17 cellular contexts compared by ENCODE assay signal in the genomic region with DNA sequence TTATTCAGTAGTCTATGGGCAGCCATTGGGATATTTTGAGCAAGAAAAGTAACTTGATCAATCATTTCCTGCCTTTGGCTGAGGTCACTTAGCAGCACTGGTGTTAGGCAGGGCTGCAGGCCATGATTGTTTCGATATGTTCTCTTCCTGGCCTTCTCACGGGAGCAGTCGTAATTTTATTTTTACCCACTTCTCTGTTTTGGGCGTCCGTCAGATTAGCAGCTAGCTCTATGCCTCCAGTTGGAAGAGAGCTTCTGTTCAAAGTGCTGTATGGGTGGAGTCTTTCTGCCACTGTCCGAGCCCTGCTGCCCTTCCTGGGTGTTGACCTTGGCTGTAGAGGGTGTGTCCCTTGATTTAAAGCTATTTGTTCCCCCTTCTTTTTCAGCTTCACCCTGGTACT.
A peak's percentile ranks its signal among the peaks of the same experiment; 100 is the strongest.
DNase-seq lines count a peak whose midpoint lies in the region; ATAC-seq and TF ChIP-seq lines count a peak whose summit lies in the region.
"Had no signal": no experiment of that assay in that cellular context is flagged by ENCODE, and none has a peak within 500 bp of the region (broad histone marks: within the 10 kb centered on the region; RNA-seq: fewer than 3 reads in every experiment).

No MANE protein-coding gene starts in this region.

- peaks cover 7% of the 10 kb centered on the region for H3K27me3 Mint-ChIP-seq in H9 (ENCODE audit: low read depth)

- H3K23me2 ChIP-seq in H9 (ENCODE audit: insufficient read length, low read depth, low read length, poor library complexity, severe bottlenecking) = no peaks in the 10 kb centered on the region

- TF ChIP-seq CTCF in fibroblast of lung (conservative IDR thresholded peaks at IDR 0.05 in 1 of 2, IDR thresholded peaks at IDR 0.05 in 1 of 2; ENCODE audit: low read depth in 1 of 2, low read length in 2 of 2) (no peak), upper lobe of right lung (IDR thresholded peaks at IDR 0.05) (no peak), H9 (conservative IDR thresholded peaks at IDR 0.05) (no peak)

- H3K4me2 ChIP-seq in fibroblast of lung (ENCODE audit: extremely low read depth, insufficient read depth, low read length) (no peak overlapping the region), H9 (ENCODE audit: insufficient read depth, insufficient read length, low read length) (no peak overlapping the region)

- H2BK5ac ChIP-seq in H9 (ENCODE audit: insufficient read length, low read length) = no peak overlapping the region

- H3K27ac Mint-ChIP-seq in H9 = no peak overlapping the region
- H3K27ac Mint-ChIP-seq: activated CD8-positive, alpha-beta T cell treated with anti-CD3 and anti-CD28 coated beads for 36 hours; CD4-positive, alpha-beta memory T cell; memory B cell; naive thymus-derived CD4-positive, alpha-beta T cell had no signal

- H4K8ac ChIP-seq in H9 (replicated peaks; ENCODE audit: insufficient read length, low read depth, low read length) = no peak overlapping the region

- no peak overlapping the region for H3K27ac ChIP-seq in fibroblast of lung (ENCODE audit: insufficient read depth, low read length)
- H3K27ac ChIP-seq in upper lobe of right lung = no peak overlapping the region
- H3K27ac ChIP-seq in H9 (ENCODE audit: insufficient read length, low read depth, low read length) = no peak overlapping the region

- H2BK20ac ChIP-seq in H9 (ENCODE audit: low read depth, low read length, poor library complexity, severe bottlenecking) = no peak overlapping the region

- H3K79me2 ChIP-seq in fibroblast of lung (ENCODE audit: control insufficient read depth, insufficient read depth, low read length) (no peaks in the 10 kb centered on the region), H9 (ENCODE audit: insufficient read depth, low read length) (no peaks in the 10 kb centered on the region)

- H3K9me3 ChIP-seq in fibroblast of lung (ENCODE audit: control insufficient read depth, insufficient read depth, low read depth, low read length) = no peaks in the 10 kb centered on the region
- H3K9me3 ChIP-seq in upper lobe of right lung = no peaks in the 10 kb centered on the region
- no peaks in the 10 kb centered on the region for H3K9me3 ChIP-seq in H9 (ENCODE audit: control insufficient read depth, low read depth, low read length)
- H3K9me3 ChIP-seq: adrenal gland, breast epithelium had no signal

- H4K91ac ChIP-seq in H9 (ENCODE audit: insufficient read length, low read depth, low read length) = no peak overlapping the region

- H3K27me3 ChIP-seq in fibroblast of lung (ENCODE audit: control insufficient read depth, insufficient read depth, low read length) (no peaks in the 10 kb centered on the region), upper lobe of right lung (no peaks in the 10 kb centered on the region), H9 (ENCODE audit: insufficient read depth, low read length) (no peaks in the 10 kb centered on the region)
- H3K27me3 ChIP-seq: adrenal gland, breast epithelium had no signal

- H2BK12ac ChIP-seq in H9 (ENCODE audit: insufficient read length, low read depth, low read length) = no peak overlapping the region

- H3K9me3 Mint-ChIP-seq in H9 = peaks cover 0 to 3% of the 10 kb centered on the region in 2 experiments; a peak in 1 of 5 replicates
- H3K9me3 Mint-ChIP-seq: activated CD8-positive, alpha-beta T cell treated with anti-CD3 and anti-CD28 coated beads for 36 hours; memory B cell had no signal

- H3K14ac ChIP-seq in H9 (ENCODE audit: insufficient read depth, low read length) = no peak overlapping the region

- no peak overlapping the region for H4K5ac ChIP-seq in H9 (ENCODE audit: insufficient read length, low read depth, low read length)

- H3K9ac ChIP-seq in fibroblast of lung (ENCODE audit: insufficient read depth, low read length) (no peak overlapping the region), H9 (ENCODE audit: extremely low read depth, insufficient read length, low read length) (no peak overlapping the region)

- H3K56ac ChIP-seq in H9 (ENCODE audit: insufficient read length, low read depth, low read length) = no peak overlapping the region

- no peak overlapping the region for H2AK5ac ChIP-seq in H9 (ENCODE audit: insufficient read length, low read length)

- H3K4me3 Mint-ChIP-seq in H9 = no peak overlapping the region
- H3K4me3 Mint-ChIP-seq: activated CD8-positive, alpha-beta T cell treated with anti-CD3 and anti-CD28 coated beads for 36 hours; CD4-positive, alpha-beta memory T cell; memory B cell; naive thymus-derived CD4-positive, alpha-beta T cell had no signal

- H3K79me1 ChIP-seq in H9 (ENCODE audit: insufficient read depth, low read depth, low read length, poor library complexity, severe bottlenecking) = no peaks in the 10 kb centered on the region

- H3K36me3 Mint-ChIP-seq in H9 (ENCODE audit: insufficient read depth in 1 of 3, low read depth in 3 of 3) = peaks cover 0 to 1% (median 0%) of the 10 kb centered on the region in 3 experiments; a peak in 1 of 7 replicates
- H3K36me3 Mint-ChIP-seq: CD4-positive, alpha-beta memory T cell; memory B cell; naive thymus-derived CD4-positive, alpha-beta T cell had no signal

- H3K4me1 ChIP-seq in fibroblast of lung (ENCODE audit: control insufficient read depth, extremely low read depth, insufficient read depth, low read length) = peaks cover 33% of the 10 kb centered on the region
- peaks cover 32% of the 10 kb centered on the region for H3K4me1 ChIP-seq in upper lobe of right lung
- H3K4me1 ChIP-seq in H9 (ENCODE audit: insufficient read depth, low read length) = no peaks in the 10 kb centered on the region
- H3K4me1 ChIP-seq: breast epithelium had no signal

- no peak overlapping the region for H2BK120ac ChIP-seq in H9 (ENCODE audit: low read depth, low read length, poor library complexity, severe bottlenecking)

- H3K23ac ChIP-seq in H9 (ENCODE audit: insufficient read length, low read depth, low read length) = no peak overlapping the region

- no peak overlapping the region for H3K18ac ChIP-seq in H9 (ENCODE audit: insufficient read length, low read depth, low read length)

- ATAC-seq in upper lobe of right lung = peak; percentile 49
- ATAC-seq: activated CD8-positive, alpha-beta T cell treated with anti-CD3 and anti-CD28 coated beads for 36 hours; naive thymus-derived CD4-positive, alpha-beta T cell had no signal

- no peaks in the 10 kb centered on the region for H4K20me1 ChIP-seq in fibroblast of lung (ENCODE audit: control insufficient read depth, extremely low read depth, insufficient read depth, low read length)
- no peaks in the 10 kb centered on the region for H4K20me1 ChIP-seq in H9 (ENCODE audit: control insufficient read depth, insufficient read depth, insufficient read length)

- H3K4me3 ChIP-seq in fibroblast of lung (replicated peaks in 1 of 4; ENCODE audit: control extremely low read depth in 1 of 4, insufficient read depth in 1 of 4, low read depth in 3 of 4, low read length in 4 of 4) (no peak overlapping the region), upper lobe of right lung (no peak overlapping the region)
- H3K4me3 ChIP-seq: adrenal gland, breast epithelium had no signal

- H3K36me3 ChIP-seq in fibroblast of lung (ENCODE audit: control insufficient read depth, insufficient read depth, low read length) = no peaks in the 10 kb centered on the region
- H3K36me3 ChIP-seq in upper lobe of right lung = no peaks in the 10 kb centered on the region
- H3K36me3 ChIP-seq: adrenal gland, breast epithelium had no signal

- DNase-seq in NOMO-1 treated with DMSO at 0.1 percent for 48 hours (lab: John Stamatoyannopoulos, UW; ENCODE audit: unreplicated experiment) (peak; percentile 56), fibroblast of lung (ENCODE audit: low read depth in 2 of 2) (no peak), lung microvascular endothelial cell (ENCODE audit: low read depth in 2 of 2) (peak; percentile 32 to 50), upper lobe of right lung (no peak), H9 (no peak), NCI-H2081 (lab: John Stamatoyannopoulos, UW) (no peak), NCI-H1092 treated with DMSO at 0.1 percent for 48 hours (lab: John Stamatoyannopoulos, UW) (no peak)
- DNase-seq: activated CD4-positive, CD25-positive, alpha-beta regulatory T cell; activated CD8-positive, alpha-beta T cell treated with anti-CD3 and anti-CD28 coated beads for 36 hours; activated T-cell treated with anti-CD3 and anti-CD28 coated beads, Interleukin-2, amount 50 U/mL, for 1 hour; adrenal gland; CD4-positive, alpha-beta memory T cell; naive thymus-derived CD4-positive, alpha-beta T cell; NCI-H1436 treated with DMSO at 0.1 percent for 48 hours; NCI-H526 had no signal

- no CpG with 5 or more reads among the region's 6 CpGs for WGBS in H9 (ENCODE audit: extremely low coverage, insufficient read length, low lambda C conversion rate)

- intact Hi-C loops in upper lobe of right lung (cut with DNase I) = no loop called here

- no peak overlapping the region for H3K4ac ChIP-seq in H9 (ENCODE audit: low read depth, low read length)

- H2AFZ ChIP-seq in fibroblast of lung (ENCODE audit: low read length) (peak overlapping the region; percentile 44), H9 (ENCODE audit: low read length) (no peak overlapping the region)

- H3K4me1 Mint-ChIP-seq in H9 = peaks cover 13 to 18% of the 10 kb centered on the region in 2 experiments
- H3K4me1 Mint-ChIP-seq: CD4-positive, alpha-beta memory T cell; memory B cell had no signal

- no peak overlapping the region for H3T11ph ChIP-seq in H9 (ENCODE audit: low read length)

- H2BK15ac ChIP-seq in H9 (ENCODE audit: low read depth, low read length) = no peak overlapping the region

Comparison
In these comparisons a context has a peak if more than half of its experiments do, and no peak if none do; other contexts are left out.
1. DNase-seq: peak in NOMO-1 treated with DMSO at 0.1 percent for 48 hours (single experiment) and lung microvascular endothelial cell (2 of 2); none in fibroblast of lung (0 of 2), upper lobe of right lung (single experiment), H9 (single experiment), NCI-H2081 (0 of 2) and NCI-H1092 treated with DMSO at 0.1 percent for 48 hours (single experiment).